ENCODE assay signal across 11 cellular contexts in genomic region chr1:92563457-92564216, GRCh38.
A peak's percentile ranks its signal among the peaks of the same experiment; 100 is the strongest.
DNase-seq lines count a peak whose midpoint lies in the region; ATAC-seq and TF ChIP-seq lines count a peak whose summit lies in the region.
"Had no signal": no experiment of that assay in that cellular context is flagged by ENCODE, and none has a peak within 500 bp of the region (broad histone marks: within the 10 kb centered on the region; RNA-seq: fewer than 3 reads in every experiment).

No MANE protein-coding gene starts in this region.

- H3K27ac ChIP-seq in heart left ventricle (no peak overlapping the region), tibial nerve (no peak overlapping the region)
- H3K27ac ChIP-seq: upper lobe of left lung had no signal

- no peak for TF ChIP-seq EP300 in tibial nerve (IDR thresholded peaks at IDR 0.05)

- TF ChIP-seq POLR2A in heart left ventricle (IDR thresholded peaks at IDR 0.05) (no peak), tibial nerve (IDR thresholded peaks at IDR 0.05) (no peak)

- no peak for TF ChIP-seq CTCF in heart left ventricle (IDR thresholded peaks at IDR 0.05)
- TF ChIP-seq CTCF in tibial nerve (IDR thresholded peaks at IDR 0.05), result no peak

- H3K4me3 Mint-ChIP-seq in activated naive CD8-positive, alpha-beta T cell treated with anti-CD3 and anti-CD28 coated beads, Interleukin-2, amount 10 ng/mL, durations not matched to agents 7 days and 5 days, result no peak overlapping the region
- no peak overlapping the region for H3K4me3 Mint-ChIP-seq in activated naive CD8-positive, alpha-beta T cell treated with anti-CD3 and anti-CD28 coated beads for 36 hours

- no peaks in the 10 kb centered on the region for H3K27me3 Mint-ChIP-seq in activated naive CD8-positive, alpha-beta T cell treated with anti-CD3 and anti-CD28 coated beads, Interleukin-2, amount 10 ng/mL, durations not matched to agents 7 days and 5 days
- no peaks in the 10 kb centered on the region for H3K27me3 Mint-ChIP-seq in activated naive CD8-positive, alpha-beta T cell treated with anti-CD3 and anti-CD28 coated beads for 36 hours

- H3K36me3 Mint-ChIP-seq in activated naive CD8-positive, alpha-beta T cell treated with anti-CD3 and anti-CD28 coated beads, Interleukin-2, amount 10 ng/mL, durations not matched to agents 7 days and 5 days, result peaks cover 4% of the 10 kb centered on the region
- H3K36me3 Mint-ChIP-seq in activated naive CD8-positive, alpha-beta T cell treated with anti-CD3 and anti-CD28 coated beads for 36 hours, result peaks cover 32% of the 10 kb centered on the region

- H3K4me3 ChIP-seq in heart left ventricle (no peak overlapping the region), tibial nerve (no peak overlapping the region)
- H3K4me3 ChIP-seq: upper lobe of left lung had no signal

- H3K9me3 Mint-ChIP-seq in activated naive CD8-positive, alpha-beta T cell treated with anti-CD3 and anti-CD28 coated beads, Interleukin-2, amount 10 ng/mL, durations not matched to agents 7 days and 5 days, result peaks cover 4% of the 10 kb centered on the region
- H3K9me3 Mint-ChIP-seq in activated naive CD8-positive, alpha-beta T cell treated with anti-CD3 and anti-CD28 coated beads for 36 hours, result peaks cover 1% of the 10 kb centered on the region

- 95 to 97% (median 97%) methylated on average over 6 of the region's 6 CpGs for WGBS in heart left ventricle, 4 donors
- WGBS in tibial nerve, 2 donors, result 94 to 97% methylated on average over 6 of the region's 6 CpGs

- DNase-seq in activated naive CD8-positive, alpha-beta T cell treated with anti-CD3 and anti-CD28 coated beads, Interleukin-2, amount 10 ng/mL, durations not matched to agents 7 days and 5 days, result no peak
- DNase-seq in activated naive CD8-positive, alpha-beta T cell treated with anti-CD3 and anti-CD28 coated beads for 36 hours, result no peak
- DNase-seq in heart left ventricle (no peak), NCI-H748 treated with DMSO at 0.1 percent for 48 hours (lab: John Stamatoyannopoulos, UW) (no peak), A172 (ENCODE audit: low spot score) (no peak), tibial nerve (ENCODE audit: low spot score in 2 of 2) (no peak)
- DNase-seq: activated CD4-positive, alpha-beta T cell treated with anti-CD3 and anti-CD28 coated beads, Interleukin-2, amount 50 U/mL, for 1 hour; mesenchymal stem cell; upper lobe of left lung had no signal

- H3K27me3 ChIP-seq in heart left ventricle (no peaks in the 10 kb centered on the region), tibial nerve (no peaks in the 10 kb centered on the region)
- H3K27me3 ChIP-seq: upper lobe of left lung had no signal

- POLR2A ChIA-PET in activated naive CD8-positive, alpha-beta T cell treated with anti-CD3 and anti-CD28 coated beads, Interleukin-2, amount 10 ng/mL, durations not matched to agents 7 days and 5 days (lab: Charles Lee), result interaction anchor here (0.7 to 1.5 kb wide), 2 partner anchors 14 to 79 kb away, joined by 4 read pairs; no protein-coding TSS in a partner anchor

- H3K4me1 ChIP-seq in heart left ventricle, result peaks cover 0 to 9% (median 0%) of the 10 kb centered on the region in 12 donors
- H3K4me1 ChIP-seq in tibial nerve, result no peaks in the 10 kb centered on the region
- H3K4me1 ChIP-seq: upper lobe of left lung had no signal

- H3K27ac Mint-ChIP-seq in activated naive CD8-positive, alpha-beta T cell treated with anti-CD3 and anti-CD28 coated beads, Interleukin-2, amount 10 ng/mL, durations not matched to agents 7 days and 5 days, result no peak overlapping the region
- no peak overlapping the region for H3K27ac Mint-ChIP-seq in activated naive CD8-positive, alpha-beta T cell treated with anti-CD3 and anti-CD28 coated beads for 36 hours

- intact Hi-C loops in heart left ventricle (cut with DNase I), result no loop called here

- peak; percentile 45 for ATAC-seq in activated naive CD8-positive, alpha-beta T cell treated with anti-CD3 and anti-CD28 coated beads, Interleukin-2, amount 10 ng/mL, durations not matched to agents 7 days and 5 days (ENCODE audit: low read depth)
- peak; percentile 85 for ATAC-seq in HG02623 (IDR thresholded peaks at IDR 0.05; ENCODE audit: unreplicated experiment)
- ATAC-seq in HG03565 (IDR thresholded peaks at IDR 0.05; ENCODE audit: unreplicated experiment), result peak; percentile 97
- no peak for ATAC-seq in heart left ventricle

- H3K9me3 ChIP-seq in heart left ventricle (no peaks in the 10 kb centered on the region), tibial nerve (no peaks in the 10 kb centered on the region)
- H3K9me3 ChIP-seq: upper lobe of left lung had no signal

- H3K36me3 ChIP-seq in heart left ventricle (peaks cover 0 to 9% (median 0%) of the 10 kb centered on the region in 9 donors), tibial nerve (peaks cover 0 to 17% (median 0%) of the 10 kb centered on the region in 3 donors)
- H3K36me3 ChIP-seq: upper lobe of left lung had no signal

- peaks cover 8% of the 10 kb centered on the region for H3K4me1 Mint-ChIP-seq in activated naive CD8-positive, alpha-beta T cell treated with anti-CD3 and anti-CD28 coated beads, Interleukin-2, amount 10 ng/mL, durations not matched to agents 7 days and 5 days
- H3K4me1 Mint-ChIP-seq in activated naive CD8-positive, alpha-beta T cell treated with anti-CD3 and anti-CD28 coated beads for 36 hours, result peaks cover 15% of the 10 kb centered on the region

Comparison
In these comparisons a context has a peak if more than half of its experiments do, and no peak if none do; other contexts are left out.
1. ATAC-seq: peak in activated naive CD8-positive, alpha-beta T cell treated with anti-CD3 and anti-CD28 coated beads, Interleukin-2, amount 10 ng/mL, durations not matched to agents 7 days and 5 days (single experiment), HG02623 (single experiment) and HG03565 (single experiment); none in heart left ventricle (0 of 4).